Comparison of ENCODE assay signal across 9 cellular contexts in genomic region chr6:6942826-6943225, GRCh38.
DNase-seq lines count a peak whose midpoint lies in the region; ATAC-seq and TF ChIP-seq lines count a peak whose summit lies in the region.
"Had no signal": no experiment of that assay in that cellular context is flagged by ENCODE, and none has a peak within 500 bp of the region (broad histone marks: within the 10 kb centered on the region; RNA-seq: fewer than 3 reads in every experiment).

No MANE protein-coding gene starts in this region.

- CTCF ChIA-PET in mammary epithelial cell (lab: Charles Lee; ENCODE audit: low non-redundant PET) = no interaction called here

- H3K36me3 ChIP-seq in mammary epithelial cell (ENCODE audit: insufficient read depth, low read length) = no peaks in the 10 kb centered on the region

- no peak for TF ChIP-seq CTCF in mammary epithelial cell (conservative IDR thresholded peaks at IDR 0.05 in 1 of 2, IDR thresholded peaks at IDR 0.05 in 1 of 2; ENCODE audit: extremely low read depth in 1 of 2, insufficient read depth in 1 of 2, low read depth in 1 of 2, low read length in 2 of 2)

- peak; percentile 76 for DNase-seq in DMS79 (lab: John Stamatoyannopoulos, UW)
- DNase-seq in NCI-H2029 (lab: John Stamatoyannopoulos, UW) = peak; percentile 99
- DNase-seq in mammary epithelial cell = no peak
- peak; percentile 9 for DNase-seq in putamen (ENCODE audit: low spot score)
- no peak for DNase-seq in G401 (ENCODE audit: low spot score)
- DNase-seq in stimulated activated CD4-positive, alpha-beta T cell treated with anti-CD3 and anti-CD28 coated beads, Interleukin-4, amount 100 ng/mL, for 1 hour = no peak
- no peak for DNase-seq in NCI-H2081 treated with DMSO at 0.1 percent for 48 hours (lab: John Stamatoyannopoulos, UW)

- H2AFZ ChIP-seq in mammary epithelial cell (ENCODE audit: low read depth, low read length) = peak overlapping the region; percentile 58

- no peak overlapping the region for H3K9ac ChIP-seq in mammary epithelial cell (ENCODE audit: insufficient read depth, low read length)

- no peak overlapping the region for H3K4me3 ChIP-seq in mammary epithelial cell (replicated peaks in 1 of 3; ENCODE audit: insufficient read depth in 1 of 3, low read depth in 2 of 3, low read length in 3 of 3)

- dilution Hi-C loops in mammary epithelial cell (cut with HindIII; ENCODE audit: low sequenced_read_pairs) = no loop called here

- H3K79me2 ChIP-seq in mammary epithelial cell (ENCODE audit: insufficient read depth, low read length) = no peaks in the 10 kb centered on the region

- no peaks in the 10 kb centered on the region for H3K9me3 ChIP-seq in mammary epithelial cell (replicated peaks; ENCODE audit: insufficient read depth, low read length)

- in situ Hi-C loops in mammary epithelial cell (cut with MboI; ENCODE audit: low sequenced_read_pairs in 2 of 2) (no loop called here), G401 (cut with HindIII; ENCODE audit: low sequenced_read_pairs) (no loop called here)

- no peaks in the 10 kb centered on the region for H4K20me1 ChIP-seq in mammary epithelial cell (ENCODE audit: insufficient read depth, low read length)

- H3K27ac ChIP-seq in mammary epithelial cell (ENCODE audit: insufficient read depth, low read depth, low read length) = no peak overlapping the region

- H3K4me2 ChIP-seq in mammary epithelial cell (ENCODE audit: insufficient read depth, low read depth, low read length) = peak overlapping the region; percentile 37

- intact Hi-C loops in mammary epithelial cell (cut with micrococcal nuclease) = no loop called here

- WGBS in mammary epithelial cell (ENCODE audit: low coverage, missing lambda C conversion rate) = 27% methylated on average over 12 of the region's 13 CpGs

- H3K27me3 ChIP-seq in mammary epithelial cell (ENCODE audit: insufficient read depth, low read length) = no peaks in the 10 kb centered on the region

- peaks cover 3% of the 10 kb centered on the region for H3K4me1 ChIP-seq in mammary epithelial cell (ENCODE audit: insufficient read depth, low read length)

- no TSS peak for BruUV-seq in mammary epithelial cell (replicated peaks; lab: Mats Ljungman, UMichigan)

- ATAC-seq in GM21786 (IDR thresholded peaks at IDR 0.05; ENCODE audit: unreplicated experiment) = peak; percentile 61
- ATAC-seq: HCT116 had no signal

Comparison
In these comparisons a context has a peak if more than half of its experiments do, and no peak if none do; other contexts are left out.
1. DNase-seq: peak in DMS79 (single experiment), NCI-H2029 (single experiment) and putamen (single experiment); none in mammary epithelial cell (single experiment), G401 (single experiment), stimulated activated CD4-positive, alpha-beta T cell treated with anti-CD3 and anti-CD28 coated beads, Interleukin-4, amount 100 ng/mL, for 1 hour (single experiment) and NCI-H2081 treated with DMSO at 0.1 percent for 48 hours (single experiment).